In the genomic region with DNA sequence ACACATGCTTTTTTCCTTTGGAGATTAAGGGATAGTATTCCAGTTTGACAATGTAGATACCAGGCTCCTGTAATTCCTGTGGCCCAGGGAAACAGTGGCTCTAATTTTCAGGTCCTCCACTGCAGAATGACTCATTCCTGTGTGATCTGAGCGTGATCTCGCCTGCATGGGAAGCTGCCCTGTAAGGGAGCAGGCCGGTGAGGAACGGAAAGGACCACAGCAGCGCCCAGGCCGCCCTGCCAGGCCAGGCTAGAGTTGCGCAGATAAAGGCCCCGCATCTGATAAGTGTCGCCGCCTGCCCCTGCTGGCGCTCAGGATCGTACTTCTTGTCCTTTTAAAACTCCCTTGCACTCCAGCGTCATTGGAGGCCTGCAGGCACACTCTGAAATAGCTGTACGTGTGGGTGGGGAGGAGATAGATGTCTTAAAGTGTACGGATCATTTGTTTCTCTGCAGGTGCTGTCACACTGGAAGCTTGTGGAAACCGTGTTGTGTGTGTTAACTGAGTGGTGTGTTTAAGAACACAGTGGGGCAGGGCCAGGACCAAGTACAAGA, we compare ENCODE assay signal across 10 cellular contexts.
A peak's percentile ranks its signal among the peaks of the same experiment; 100 is the strongest.
DNase-seq lines count a peak whose midpoint lies in the region; ATAC-seq and TF ChIP-seq lines count a peak whose summit lies in the region.
"Had no signal": no experiment of that assay in that cellular context is flagged by ENCODE, and none has a peak within 500 bp of the region (broad histone marks: within the 10 kb centered on the region; RNA-seq: fewer than 3 reads in every experiment).

No MANE protein-coding gene starts in this region.

- H3K9me3 ChIP-seq in BE2C (no peaks in the 10 kb centered on the region), Karpas-422 (ENCODE audit: low read length) (no peaks in the 10 kb centered on the region)

- no peak overlapping the region for H2AFZ ChIP-seq in Karpas-422 (ENCODE audit: low read length)

- H3K9ac ChIP-seq in Karpas-422 (ENCODE audit: low read length), result no peak overlapping the region

- no peak overlapping the region for H3K4me2 ChIP-seq in Karpas-422 (ENCODE audit: low read depth, low read length, poor library complexity, severe bottlenecking)

- H3K9me2 ChIP-seq in Karpas-422 (replicated peaks; ENCODE audit: insufficient read depth, low read length), result no peaks in the 10 kb centered on the region

- 0 out of 2 replicates have a peak, but pooled peaks have one; percentile 2 for TF ChIP-seq CTCF in BE2C (IDR thresholded peaks at IDR 0.05; ENCODE audit: low read depth, low read length)
- no peak for TF ChIP-seq CTCF in fibroblast of mammary gland (conservative IDR thresholded peaks at IDR 0.05; ENCODE audit: control insufficient read depth, insufficient read depth, low read depth, low read length)
- no peak for TF ChIP-seq CTCF in GM10266 (IDR thresholded peaks at IDR 0.05; ENCODE audit: control insufficient read depth, insufficient read depth, low read depth, missing control alignments)

- in situ Hi-C loops in SK-MEL-5 (cut with HindIII; ENCODE audit: low pct_unique_long_range_greater_than_20kb, low sequenced_read_pairs), result no loop called here

- H3K27me3 ChIP-seq in BE2C (no peaks in the 10 kb centered on the region), Karpas-422 (ENCODE audit: low read length) (no peaks in the 10 kb centered on the region)

- H3K4me1 ChIP-seq in BE2C (peaks cover 34% of the 10 kb centered on the region), Karpas-422 (ENCODE audit: low read length) (no peaks in the 10 kb centered on the region)

- H3K4me3 ChIP-seq in BE2C (ENCODE audit: low read depth, low read length), result no peak overlapping the region
- H3K4me3 ChIP-seq in fibroblast of mammary gland (ENCODE audit: control insufficient read depth, low read depth, low read length), result no peak overlapping the region
- H3K4me3 ChIP-seq in Karpas-422 (ENCODE audit: low read length), result no peak overlapping the region

- H4K20me1 ChIP-seq in Karpas-422 (ENCODE audit: insufficient read depth, low read depth, low read length), result no peaks in the 10 kb centered on the region

- ATAC-seq in HG03139 (IDR thresholded peaks at IDR 0.05; ENCODE audit: unreplicated experiment), result no peak

- no peaks in the 10 kb centered on the region for H3K79me2 ChIP-seq in Karpas-422 (ENCODE audit: low read length)

- no peak overlapping the region for H3K27ac ChIP-seq in Karpas-422 (ENCODE audit: low read length)

- peak; percentile 88 for DNase-seq in BE2C
- DNase-seq in SK-MEL-5 (ENCODE audit: low read depth, low spot score), result peak; percentile 87
- DNase-seq in fibroblast of mammary gland (ENCODE audit: low read depth), result peak; percentile 89
- peak; percentile 74 for DNase-seq in non-pigmented ciliary epithelial cell (ENCODE audit: low read depth)
- no peak for DNase-seq in Karpas-422
- DNase-seq in GM10266 (ENCODE audit: extremely low spot score), result no peak
- DNase-seq in NOMO-1 treated with dmso at 0.1 percent for 144 hours (lab: John Stamatoyannopoulos, UW; ENCODE audit: unreplicated experiment), result no peak
- DNase-seq: GOT3, NCI-H82 had no signal

- H3K36me3 ChIP-seq in BE2C (no peaks in the 10 kb centered on the region), Karpas-422 (ENCODE audit: insufficient read depth, low read length) (no peaks in the 10 kb centered on the region)

Comparison
In these comparisons a context has a peak if more than half of its experiments do, and no peak if none do; other contexts are left out.
1. DNase-seq: peak in BE2C (single experiment), SK-MEL-5 (single experiment), fibroblast of mammary gland (single experiment) and non-pigmented ciliary epithelial cell (single experiment); none in Karpas-422 (single experiment), GM10266 (single experiment) and NOMO-1 treated with dmso at 0.1 percent for 144 hours (single experiment).